In the genomic region with DNA sequence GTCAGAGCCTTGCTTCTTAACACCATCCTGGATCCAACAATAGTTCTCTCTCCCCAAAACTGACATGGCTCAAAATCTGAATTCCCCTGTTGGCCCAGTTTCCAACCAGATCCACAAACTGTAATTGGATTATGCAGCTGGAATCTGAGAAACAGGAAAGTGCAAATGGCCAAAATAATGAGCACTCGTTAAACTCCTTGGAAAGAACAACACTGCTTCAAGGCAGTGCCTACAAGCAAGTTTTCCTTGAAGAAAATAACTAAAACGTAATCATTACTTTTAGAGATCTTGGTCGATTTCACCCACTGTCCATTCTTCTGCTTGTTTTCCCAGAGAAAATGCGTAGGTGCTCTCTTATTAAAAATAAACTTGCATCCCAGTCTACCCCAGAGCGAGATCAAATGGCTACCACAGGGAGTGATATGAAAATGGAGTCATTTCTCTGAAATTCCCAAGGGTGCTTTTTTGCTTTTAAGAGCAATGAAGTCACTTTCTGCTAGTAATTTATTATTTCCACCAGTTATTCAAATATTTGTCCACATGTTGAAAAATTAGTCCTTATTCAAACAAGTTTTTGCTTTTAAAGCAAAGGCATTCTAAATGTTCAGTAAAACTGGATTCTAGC, we compare ENCODE assay signal across 16 cellular contexts.
"Had no signal": no experiment of that assay in that cellular context is flagged by ENCODE, and none has a peak within 500 bp of the region (broad histone marks: within the 10 kb centered on the region; RNA-seq: fewer than 3 reads in every experiment).

No MANE protein-coding gene starts in this region.

- DNase-seq: activated CD4-positive, alpha-beta T cell treated with anti-CD3 and anti-CD28 coated beads, Interleukin-2, amount 50 U/mL, for 4 hours; activated CD4-positive, CD25-positive, alpha-beta regulatory T cell treated with anti-CD3 and anti-CD28 coated beads, Interleukin-2, amount 50 U/mL, for 72 hours; activated CD8-positive, alpha-beta memory T cell treated with anti-CD3 and anti-CD28 coated beads, Interleukin-2, amount 10 ng/mL, durations not matched to agents 7 days and 5 days; activated effector memory CD4-positive, alpha-beta T cell treated with Interleukin-2 at 50 U/mL for 16 hours; activated T-cell treated with anti-CD3 and anti-CD28 coated beads, Interleukin-2, amount 50 U/mL, for 24 hours; cerebellar nuclear complex; endodermal cell; gastrocnemius medialis; hippocampal formation; nephron progenitor cell; SIG-M5; stimulated activated CD4-positive, alpha-beta T cell treated with anti-CD3 and anti-CD28 coated beads, Interleukin-15, amount 100 ng/mL, for 24 hours; stimulated activated CD4-positive, alpha-beta T cell treated with anti-CD3 and anti-CD28 coated beads, Interleukin-4, amount 100 ng/mL, for 24 hours had no signal

- H3K4me1 ChIP-seq: gastrocnemius medialis had no signal

- H3K27ac ChIP-seq: esophagus muscularis mucosa, gastrocnemius medialis had no signal

- H3K4me3 Mint-ChIP-seq: activated CD8-positive, alpha-beta memory T cell treated with anti-CD3 and anti-CD28 coated beads, Interleukin-2, amount 10 ng/mL, durations not matched to agents 7 days and 5 days; activated naive CD4-positive, alpha-beta T cell treated with anti-CD3 and anti-CD28 coated beads, Interleukin-2, amount 50 U/mL, for 24 hours; activated T-cell treated with anti-CD3 and anti-CD28 coated beads, Interleukin-2, amount 50 U/mL, for 24 hours; endodermal cell; nephron progenitor cell; stimulated activated naive CD8-positive, alpha-beta T cell treated with anti-CD3 and anti-CD28 coated beads, Interleukin-15, Interleukin-2, amounts not matched to agents 100 ng/mL and 50 ng/mL, for 24 hours had no signal

- H3K4me3 ChIP-seq: esophagus muscularis mucosa, gastrocnemius medialis had no signal

- ATAC-seq: activated CD8-positive, alpha-beta memory T cell treated with anti-CD3 and anti-CD28 coated beads, Interleukin-2, amount 10 ng/mL, durations not matched to agents 7 days and 5 days; gastrocnemius medialis had no signal

- H3K27me3 Mint-ChIP-seq: activated CD8-positive, alpha-beta memory T cell treated with anti-CD3 and anti-CD28 coated beads, Interleukin-2, amount 10 ng/mL, durations not matched to agents 7 days and 5 days had no signal

- H3K36me3 ChIP-seq: esophagus muscularis mucosa, gastrocnemius medialis had no signal

- H3K36me3 Mint-ChIP-seq: activated CD8-positive, alpha-beta memory T cell treated with anti-CD3 and anti-CD28 coated beads, Interleukin-2, amount 10 ng/mL, durations not matched to agents 7 days and 5 days; activated naive CD4-positive, alpha-beta T cell treated with anti-CD3 and anti-CD28 coated beads, Interleukin-2, amount 50 U/mL, for 24 hours had no signal

- H3K27ac Mint-ChIP-seq: activated CD8-positive, alpha-beta memory T cell treated with anti-CD3 and anti-CD28 coated beads, Interleukin-2, amount 10 ng/mL, durations not matched to agents 7 days and 5 days; activated naive CD4-positive, alpha-beta T cell treated with anti-CD3 and anti-CD28 coated beads, Interleukin-2, amount 50 U/mL, for 24 hours; activated T-cell treated with anti-CD3 and anti-CD28 coated beads, Interleukin-2, amount 50 U/mL, for 24 hours; endodermal cell; nephron progenitor cell; stimulated activated naive CD8-positive, alpha-beta T cell treated with anti-CD3 and anti-CD28 coated beads, Interleukin-15, Interleukin-2, amounts not matched to agents 100 ng/mL and 50 ng/mL, for 24 hours had no signal

- H3K27me3 ChIP-seq: esophagus muscularis mucosa, gastrocnemius medialis had no signal

- H3K9me3 ChIP-seq: esophagus muscularis mucosa, gastrocnemius medialis had no signal

- H3K4me1 Mint-ChIP-seq: activated CD8-positive, alpha-beta memory T cell treated with anti-CD3 and anti-CD28 coated beads, Interleukin-2, amount 10 ng/mL, durations not matched to agents 7 days and 5 days; activated naive CD4-positive, alpha-beta T cell treated with anti-CD3 and anti-CD28 coated beads, Interleukin-2, amount 50 U/mL, for 24 hours; nephron progenitor cell had no signal

- H3K9me3 Mint-ChIP-seq: activated T-cell treated with anti-CD3 and anti-CD28 coated beads, Interleukin-2, amount 50 U/mL, for 24 hours; endodermal cell; nephron progenitor cell; stimulated activated naive CD8-positive, alpha-beta T cell treated with anti-CD3 and anti-CD28 coated beads, Interleukin-15, Interleukin-2, amounts not matched to agents 100 ng/mL and 50 ng/mL, for 24 hours had no signal
